In genomic region chr11:77188912-77189491, GRCh38 we compare ENCODE assay signal across 14 cellular contexts.
DNase-seq lines count a peak whose midpoint lies in the region; TF ChIP-seq lines count a peak whose summit lies in the region.
"Had no signal": no experiment of that assay in that cellular context is flagged by ENCODE, and none has a peak within 500 bp of the region (broad histone marks: within the 10 kb centered on the region; RNA-seq: fewer than 3 reads in every experiment).

No MANE protein-coding gene starts in this region.

- peak; percentile 45 for DNase-seq in NCI-H2107 treated with DMSO at 0.1 percent for 48 hours (lab: John Stamatoyannopoulos, UW; ENCODE audit: unreplicated experiment)
- DNase-seq in NCI-H2107 (lab: John Stamatoyannopoulos, UW), result no peak
- peak; percentile 51 for DNase-seq in NCI-H2081 treated with DMSO at 0.1 percent for 48 hours (lab: John Stamatoyannopoulos, UW)
- DNase-seq in SJCRH30, result peak; percentile 38 to 43
- no peak for DNase-seq in neuronal stem cell (ENCODE audit: low spot score)
- DNase-seq in spleen, result no peak
- no peak for DNase-seq in UCSD-AML1 (lab: John Stamatoyannopoulos, UW; ENCODE audit: unreplicated experiment)
- no peak for DNase-seq in tibial artery

- H3K4me3 ChIP-seq in SJCRH30, result peak overlapping the region; percentile 4; the same call in 1 of the 2 replicates
- peak overlapping the region in 1 of 2 donors; percentile 22 for H3K4me3 ChIP-seq in neuronal stem cell (ENCODE audit: low read length in 2 of 2)
- no peak overlapping the region for H3K4me3 ChIP-seq in spleen
- H3K4me3 ChIP-seq in tibial artery, result no peak overlapping the region
- H3K4me3 ChIP-seq: A549, body of pancreas, coronary artery, left lung, upper lobe of left lung had no signal

- peak overlapping the region; percentile 69 for H3K23ac ChIP-seq in neuronal stem cell (ENCODE audit: low read depth, low read length, poor library complexity)

- no peak overlapping the region for H2BK120ac ChIP-seq in neuronal stem cell (ENCODE audit: low read depth, low read length)

- H3K27ac ChIP-seq in SJCRH30 (peak overlapping the region; percentile 19; the same call in 1 of the 2 replicates), neuronal stem cell (replicated peaks; ENCODE audit: low read length) (no peak overlapping the region), spleen (no peak overlapping the region), tibial artery (no peak overlapping the region)
- H3K27ac ChIP-seq: A549, body of pancreas, coronary artery, left lung, upper lobe of left lung had no signal

- no peak for TF ChIP-seq CTCF in spleen (IDR thresholded peaks at IDR 0.05 in 8 of 11, conservative IDR thresholded peaks at IDR 0.05 in 3 of 11)
- no peak for TF ChIP-seq CTCF in tibial artery (IDR thresholded peaks at IDR 0.05)

- TF ChIP-seq POLR2A in spleen (IDR thresholded peaks at IDR 0.05), result no peak

- H3K14ac ChIP-seq in neuronal stem cell (ENCODE audit: low read length), result no peak overlapping the region

- H3K4ac ChIP-seq in neuronal stem cell (ENCODE audit: low read length), result no peak overlapping the region

- peaks cover 7% of the 10 kb centered on the region; the same call in 1 of the 2 replicates for H3K4me1 ChIP-seq in SJCRH30
- no peaks in the 10 kb centered on the region for H3K4me1 ChIP-seq in neuronal stem cell (ENCODE audit: control insufficient read depth in 2 of 2, insufficient read depth in 1 of 2, low read depth in 1 of 2, low read length in 2 of 2)
- no peaks in the 10 kb centered on the region for H3K4me1 ChIP-seq in spleen
- H3K4me1 ChIP-seq in tibial artery, result no peaks in the 10 kb centered on the region
- H3K4me1 ChIP-seq: A549, left lung had no signal

- intact Hi-C loops in spleen (cut with DNase I; ENCODE audit: low total_unique reads) (loop anchor here (5.0 to 10.0 kb wide), 2 partner anchors 62 to 134 kb away; partner anchors contain the start of gene MYO7A), tibial artery (cut with DNase I; ENCODE audit: low total_unique reads) (loop anchor here (2.0 kb wide), 1 partner anchor 62 kb away; no protein-coding TSS in a partner anchor)

- H3K36me3 ChIP-seq in SJCRH30 (no peaks in the 10 kb centered on the region), neuronal stem cell (replicated peaks in 1 of 2; ENCODE audit: control insufficient read depth in 2 of 2, insufficient read depth in 2 of 2, low read length in 2 of 2) (no peaks in the 10 kb centered on the region), spleen (peaks cover 0 to 50% (median 7%) of the 10 kb centered on the region in 6 donors), tibial artery (no peaks in the 10 kb centered on the region)
- H3K36me3 ChIP-seq: upper lobe of left lung had no signal

- H4K8ac ChIP-seq in neuronal stem cell (ENCODE audit: low read depth, low read length), result no peak overlapping the region

- H3K4me2 ChIP-seq in neuronal stem cell (ENCODE audit: insufficient read depth, low read length, poor library complexity, severe bottlenecking), result no peak overlapping the region
- H3K4me2 ChIP-seq: A549, SK-N-SH had no signal

- H4K91ac ChIP-seq in neuronal stem cell (ENCODE audit: low read depth, low read length, poor library complexity), result no peak overlapping the region

- H3K27me3 ChIP-seq in SJCRH30, result no peaks in the 10 kb centered on the region
- no peaks in the 10 kb centered on the region for H3K27me3 ChIP-seq in neuronal stem cell (ENCODE audit: control insufficient read depth in 3 of 3, insufficient read depth in 3 of 3, low read depth in 1 of 3, low read length in 3 of 3)
- no peaks in the 10 kb centered on the region for H3K27me3 ChIP-seq in spleen (replicated peaks in 1 of 7)
- peaks cover 0 to 4% of the 10 kb centered on the region in 2 donors for H3K27me3 ChIP-seq in tibial artery
- H3K27me3 ChIP-seq: body of pancreas, upper lobe of left lung had no signal

- peak overlapping the region; percentile 89 for H2AK5ac ChIP-seq in neuronal stem cell (ENCODE audit: low read depth, low read length)

- H2BK12ac ChIP-seq in neuronal stem cell (ENCODE audit: low read length), result peak overlapping the region; percentile 43

- H3K9me3 ChIP-seq in SJCRH30 (replicated peaks) (no peaks in the 10 kb centered on the region), neuronal stem cell (replicated peaks in 1 of 2; ENCODE audit: control insufficient read depth in 2 of 2, insufficient read depth in 1 of 2, low read depth in 1 of 2, low read length in 2 of 2) (peaks cover 0 to 5% of the 10 kb centered on the region in 2 donors), spleen (no peaks in the 10 kb centered on the region), tibial artery (no peaks in the 10 kb centered on the region)
- H3K9me3 ChIP-seq: A549, body of pancreas, left lung, SK-N-SH, upper lobe of left lung had no signal

- peak overlapping the region; percentile 61 for H3K9ac ChIP-seq in neuronal stem cell (ENCODE audit: low read depth, low read length, poor library complexity)
- H3K9ac ChIP-seq: SK-N-SH had no signal

- no CpG with 5 or more reads among the region's 16 CpGs for WGBS in neuronal stem cell (ENCODE audit: extremely low coverage in 2 of 2, insufficient read length in 2 of 2, insufficient replicate concordance in 1 of 2), 2 donors
- WGBS in spleen, 5 donors, result 83 to 92% (median 88%) methylated on average over 8 to 16 of the region's 16 CpGs

- no peak overlapping the region for H3K18ac ChIP-seq in neuronal stem cell (ENCODE audit: low read length)

- no peak overlapping the region for H2AFZ ChIP-seq in neuronal stem cell (ENCODE audit: low read length)

- H3K79me1 ChIP-seq in neuronal stem cell (ENCODE audit: low read depth, low read length), result no peaks in the 10 kb centered on the region

- H2BK15ac ChIP-seq in neuronal stem cell (ENCODE audit: low read length), result peak overlapping the region; percentile 65

- H2BK5ac ChIP-seq in neuronal stem cell (ENCODE audit: low read length), result no peak overlapping the region

Comparison
In these comparisons a context has a peak if more than half of its experiments do, and no peak if none do; other contexts are left out.
1. DNase-seq: peak in NCI-H2107 treated with DMSO at 0.1 percent for 48 hours (single experiment), NCI-H2081 treated with DMSO at 0.1 percent for 48 hours (single experiment) and SJCRH30 (2 of 2); none in NCI-H2107 (single experiment), neuronal stem cell (single experiment), spleen (single experiment), UCSD-AML1 (single experiment) and tibial artery (0 of 2).